In genomic region chr2:165720526-165720925, GRCh38 we compare ENCODE assay signal across 18 cellular contexts.
A peak's percentile ranks its signal among the peaks of the same experiment; 100 is the strongest.
DNase-seq lines count a peak whose midpoint lies in the region; ATAC-seq and TF ChIP-seq lines count a peak whose summit lies in the region.
"Had no signal": no experiment of that assay in that cellular context is flagged by ENCODE, and none has a peak within 500 bp of the region (broad histone marks: within the 10 kb centered on the region; RNA-seq: fewer than 3 reads in every experiment).

No MANE protein-coding gene starts in this region.

- TF ChIP-seq POLR2A in IMR-90 (IDR thresholded peaks at IDR 0.05; ENCODE audit: low read depth, low read length), result no peak

- H2BK20ac ChIP-seq in IMR-90 (ENCODE audit: low read depth, low read length), result no peak overlapping the region

- H3K18ac ChIP-seq in IMR-90 (ENCODE audit: low read depth, low read length), result no peak overlapping the region

- no peak overlapping the region for H3K23ac ChIP-seq in IMR-90 (ENCODE audit: low read depth, low read length)

- no peak for TF ChIP-seq RAD21 in IMR-90 (IDR thresholded peaks at IDR 0.05; ENCODE audit: low read length)

- intact Hi-C loops in IMR-90 (cut with micrococcal nuclease) (no loop called here), left colon (cut with DNase I, micrococcal nuclease) (no loop called here)

- no peak overlapping the region for H3K9ac ChIP-seq in IMR-90 (ENCODE audit: low read depth, low read length)

- H2BK120ac ChIP-seq in IMR-90 (ENCODE audit: low read depth, low read length), result peak overlapping the region; percentile 21; the same call in 1 of the 2 replicates

- DNase-seq in AG10803 (ENCODE audit: low read depth) (peak; percentile 97), IMR-90 (peak; percentile 75), choroid plexus epithelial cell (ENCODE audit: low read depth) (peak; percentile 69), myocyte (ENCODE audit: low read depth) (peak; percentile 97), left colon (no peak), KG1 (lab: John Stamatoyannopoulos, UW) (no peak), BE2C (no peak)
- no peak for DNase-seq in activated CD4-positive, alpha-beta T cell treated with anti-CD3 and anti-CD28 coated beads, Interleukin-2, amount 50 U/mL, for 1 hour
- DNase-seq: activated CD8-positive, alpha-beta T cell treated with anti-CD3 and anti-CD28 coated beads, Interleukin-2, amount 10 ng/mL, durations not matched to agents 7 days and 5 days; C1 segment of cervical spinal cord; esophagus squamous epithelium; H9; KBM-7; OCI-M1; sigmoid colon; transverse colon had no signal

- peak overlapping the region; percentile 2; the same call in 1 of the 2 replicates for H3K4me2 ChIP-seq in IMR-90 (ENCODE audit: low read depth, low read length)

- H3K36me3 ChIP-seq in IMR-90 (ENCODE audit: control insufficient read depth, insufficient read depth, low read length) (no peaks in the 10 kb centered on the region), BE2C (no peaks in the 10 kb centered on the region)
- H3K36me3 ChIP-seq: esophagus squamous epithelium, sigmoid colon, transverse colon had no signal

- H3K14ac ChIP-seq in IMR-90 (replicated peaks; ENCODE audit: low read depth, low read length), result 0 out of 2 replicates have a peak overlapping the region, but pooled peaks have one; percentile 10

- H3K4me3 ChIP-seq in AG10803 (ENCODE audit: low read length) (no peak overlapping the region), IMR-90 (ENCODE audit: insufficient read depth, low read depth, low read length) (no peak overlapping the region), choroid plexus epithelial cell (ENCODE audit: low read depth, low read length) (no peak overlapping the region), BE2C (ENCODE audit: low read depth, low read length) (no peak overlapping the region)
- H3K4me3 ChIP-seq: esophagus squamous epithelium, sigmoid colon, SK-N-MC, transverse colon had no signal

- no peak overlapping the region for H2AK5ac ChIP-seq in IMR-90 (ENCODE audit: low read depth, low read length)

- POLR2A ChIA-PET in IMR-90 (lab: Charles Lee; ENCODE audit: unreplicated experiment), result interaction anchor here (1.0 kb wide), 1 partner anchor 20 kb away, joined by 4 read pairs; no protein-coding TSS in a partner anchor

- H3K9me3 ChIP-seq in IMR-90 (ENCODE audit: control insufficient read depth, insufficient read depth, low read length) (no peaks in the 10 kb centered on the region), BE2C (no peaks in the 10 kb centered on the region)
- H3K9me3 ChIP-seq: esophagus squamous epithelium, sigmoid colon, transverse colon had no signal

- H2AFZ ChIP-seq in IMR-90 (replicated peaks; ENCODE audit: low read length, poor library complexity), result no peak overlapping the region

- no TSS peak for BruUV-seq in IMR-90 (replicated peaks; lab: Mats Ljungman, UMichigan)

- peaks cover 3% of the 10 kb centered on the region; the same call in 1 of the 2 replicates for H3K4me1 ChIP-seq in IMR-90 (ENCODE audit: control insufficient read depth, insufficient read depth, low read length)
- H3K4me1 ChIP-seq in BE2C, result no peaks in the 10 kb centered on the region
- H3K4me1 ChIP-seq: esophagus squamous epithelium, sigmoid colon, transverse colon had no signal

- H2AK9ac ChIP-seq in IMR-90 (replicated peaks; ENCODE audit: low read depth, low read length, poor library complexity), result no peak overlapping the region

- H4K5ac ChIP-seq in IMR-90 (ENCODE audit: low read depth, low read length), result no peak overlapping the region

- no peak overlapping the region for H4K8ac ChIP-seq in IMR-90 (ENCODE audit: low read depth in 2 of 2, low read length in 2 of 2)

- CTCF ChIA-PET in IMR-90 (lab: Yijun Ruan, JAX), result no interaction called here

- H2BK5ac ChIP-seq in IMR-90 (ENCODE audit: low read depth, low read length, poor library complexity, severe bottlenecking), result peak overlapping the region; percentile 31

- no peak overlapping the region for H4K91ac ChIP-seq in IMR-90 (ENCODE audit: insufficient read depth, low read depth, low read length)

- no peak overlapping the region for H2BK15ac ChIP-seq in IMR-90 (ENCODE audit: low read depth, low read length)

- H3K4ac ChIP-seq in IMR-90 (ENCODE audit: low read depth, low read length), result no peak overlapping the region

- no peak overlapping the region for H3K27ac ChIP-seq in IMR-90 (ENCODE audit: insufficient read depth, low read length)
- H3K27ac ChIP-seq: esophagus squamous epithelium, sigmoid colon, SK-N-MC, transverse colon had no signal

- TF ChIP-seq CTCF in AG10803 (conservative IDR thresholded peaks at IDR 0.05; ENCODE audit: low read length) (no peak), IMR-90 (conservative IDR thresholded peaks at IDR 0.05; ENCODE audit: low read depth, low read length) (no peak), choroid plexus epithelial cell (conservative IDR thresholded peaks at IDR 0.05; ENCODE audit: low read depth, low read length) (no peak), BE2C (IDR thresholded peaks at IDR 0.05; ENCODE audit: low read depth, low read length) (no peak)

- dilution Hi-C loops in IMR-90 (cut with HindIII; ENCODE audit: low sequenced_read_pairs, unreplicated experiment), result no loop called here

- peak; percentile 63 for ATAC-seq in IMR-90 (ENCODE audit: low read depth)
- no peak for ATAC-seq in left colon
- ATAC-seq: activated CD8-positive, alpha-beta T cell treated with anti-CD3 and anti-CD28 coated beads, Interleukin-2, amount 10 ng/mL, durations not matched to agents 7 days and 5 days; stimulated activated effector memory CD8-positive, alpha-beta T cell treated with anti-CD3 and anti-CD28 coated beads, Interleukin-12 subunit alpha, Interleukin-12 subunit beta, amount 100 ng/mL, for 72 hours had no signal

- H3K9me1 ChIP-seq in IMR-90 (ENCODE audit: insufficient read depth, low read length), result peaks cover 5% of the 10 kb centered on the region; the same call in 1 of the 2 replicates

- H3K56ac ChIP-seq in IMR-90 (ENCODE audit: extremely low read depth, insufficient read depth, low read length), result no peak overlapping the region

- H4K20me1 ChIP-seq in IMR-90 (ENCODE audit: insufficient read depth, low read length), result no peaks in the 10 kb centered on the region

- H3K79me1 ChIP-seq in IMR-90 (ENCODE audit: low read depth in 1 of 2, low read length in 2 of 2), result no peaks in the 10 kb centered on the region

- in situ Hi-C loops in IMR-90 (cut with MboI; ENCODE audit: low sequenced_read_pairs), result no loop called here

- H3K27me3 ChIP-seq in IMR-90 (ENCODE audit: control insufficient read depth, insufficient read depth, low read length) (no peaks in the 10 kb centered on the region), BE2C (no peaks in the 10 kb centered on the region)
- H3K27me3 ChIP-seq: esophagus squamous epithelium, sigmoid colon had no signal

TF ChIP-seq in IMR-90, 13 proteins besides CTCF, POLR2A, EP300 and RAD21:
- TF ChIP-seq RFX5 (IDR thresholded peaks at IDR 0.05; ENCODE audit: low read depth, low read length), result no peak
- TF ChIP-seq CEBPB (IDR thresholded peaks at IDR 0.05; ENCODE audit: low read depth, low read length), result no peak
- no peak for TF ChIP-seq BHLHE40 (IDR thresholded peaks at IDR 0.05; ENCODE audit: low read depth, low read length)
- no peak for TF ChIP-seq SMC3 (IDR thresholded peaks at IDR 0.05; ENCODE audit: low read depth, low read length)
- TF ChIP-seq RCOR1 (IDR thresholded peaks at IDR 0.05; ENCODE audit: insufficient replicate concordance, low read length), result no peak
- TF ChIP-seq NFE2L2 (IDR thresholded peaks at IDR 0.05; ENCODE audit: low read depth, low read length), result no peak

Comparison
In these comparisons a context has a peak if more than half of its experiments do, and no peak if none do; other contexts are left out.
1. DNase-seq: peak in AG10803 (single experiment), IMR-90 (single experiment), choroid plexus epithelial cell (single experiment) and myocyte (single experiment); none in activated CD4-positive, alpha-beta T cell treated with anti-CD3 and anti-CD28 coated beads, Interleukin-2, amount 50 U/mL, for 1 hour (single experiment), left colon (0 of 2), KG1 (single experiment) and BE2C (single experiment).